In the genomic region with DNA sequence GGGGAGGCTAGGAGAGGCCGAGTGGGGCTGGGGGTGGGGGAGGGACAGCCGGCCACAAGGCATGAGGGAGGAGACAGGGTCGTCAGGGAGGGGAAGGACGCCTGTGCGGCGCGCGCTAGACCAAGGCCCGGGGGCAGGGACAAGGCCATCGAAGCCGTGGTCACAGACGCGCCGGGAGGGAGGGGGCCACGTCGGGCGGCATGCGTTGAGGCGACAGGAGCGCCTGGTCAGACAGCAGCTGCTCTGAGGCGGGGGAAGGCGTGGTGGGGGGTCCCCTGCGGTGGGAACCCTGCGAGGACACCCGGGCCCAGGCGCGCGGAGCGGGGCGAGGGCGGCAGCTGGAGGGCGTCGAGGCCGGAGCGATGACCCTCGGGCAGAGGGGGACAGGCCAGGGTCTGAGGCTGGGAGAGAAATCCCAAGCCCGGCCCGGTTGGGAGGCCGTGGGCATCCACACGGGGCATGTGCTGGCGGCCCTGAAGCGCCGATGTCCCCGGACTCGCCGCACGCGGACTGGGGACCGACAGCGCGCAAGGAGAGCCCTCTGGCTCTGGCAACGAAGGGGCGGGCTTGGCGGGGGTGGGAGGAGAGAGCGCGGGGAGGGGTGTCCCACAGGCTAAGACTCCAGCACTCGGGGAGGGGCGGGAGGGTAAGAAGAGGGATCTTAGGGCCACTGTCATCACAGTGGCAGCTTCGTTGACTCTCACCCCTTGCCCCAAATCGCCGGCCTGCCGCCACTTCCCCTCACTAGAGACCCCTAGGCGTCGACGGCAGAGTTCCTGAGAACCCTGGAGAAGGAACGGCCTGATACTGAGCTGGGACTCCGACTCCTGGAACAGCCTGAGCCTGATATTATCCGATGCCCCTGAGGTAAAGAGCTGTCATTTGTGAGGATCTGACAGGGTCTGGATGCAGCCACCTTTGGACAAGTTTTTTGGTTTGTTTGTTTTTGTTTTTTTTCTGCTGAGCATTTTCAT, we compare ENCODE assay signal across 13 cellular contexts. TPM values are rescaled to one million over a fixed set of nuclear protein-coding genes. Genes with fewer than 3 reads are reported as not detected.
A peak's percentile ranks its signal among the peaks of the same experiment; 100 is the strongest.
DNase-seq lines count a peak whose midpoint lies in the region; ATAC-seq and TF ChIP-seq lines count a peak whose summit lies in the region.
"Had no signal": no experiment of that assay in that cellular context is flagged by ENCODE, and none has a peak within 500 bp of the region (broad histone marks: within the 10 kb centered on the region; RNA-seq: fewer than 3 reads in every experiment).

No MANE protein-coding gene starts in this region.

- TF ChIP-seq POLR2A in uterus (IDR thresholded peaks at IDR 0.05): no peak

- H3K27me3 Mint-ChIP-seq in activated naive CD8-positive, alpha-beta T cell: peaks cover 13% of the 10 kb centered on the region
- peaks cover 37% of the 10 kb centered on the region for H3K27me3 Mint-ChIP-seq in activated naive CD8-positive, alpha-beta T cell treated with anti-CD3 and anti-CD28 coated beads for 36 hours
- peaks cover 35% of the 10 kb centered on the region for H3K27me3 Mint-ChIP-seq in activated T-helper 1 cell treated with anti-CD3 and anti-CD28 coated beads, Interleukin-12 subunit alpha, Interleukin-12 subunit beta, Interleukin-2, Interleukin-4 antibody, amounts not matched to agents 30 ng/mL and 10 ng/mL and 1 ng/mL, durations not matched to agents 14 hours and 24 hours and 36 hours (ENCODE audit: insufficient read depth)

- intact Hi-C loops in activated T-helper 1 cell treated with anti-CD3 and anti-CD28 coated beads, Interleukin-12 subunit alpha, Interleukin-12 subunit beta, Interleukin-2, Interleukin-4 antibody, amounts not matched to agents 30 ng/mL and 10 ng/mL and 1 ng/mL, durations not matched to agents 14 hours and 24 hours and 36 hours (cut with micrococcal nuclease): no loop called here
- intact Hi-C loops in uterus (cut with DNase I; ENCODE audit: low total_unique reads): no loop called here

- H3K27ac Mint-ChIP-seq in activated naive CD8-positive, alpha-beta T cell: no peak overlapping the region
- H3K27ac Mint-ChIP-seq in activated naive CD8-positive, alpha-beta T cell treated with anti-CD3 and anti-CD28 coated beads for 36 hours: no peak overlapping the region
- no peak overlapping the region for H3K27ac Mint-ChIP-seq in activated T-helper 1 cell treated with anti-CD3 and anti-CD28 coated beads, Interleukin-12 subunit alpha, Interleukin-12 subunit beta, Interleukin-2, Interleukin-4 antibody, amounts not matched to agents 30 ng/mL and 10 ng/mL and 1 ng/mL, durations not matched to agents 14 hours and 24 hours and 36 hours

- no peak for TF ChIP-seq CTCF in uterus (IDR thresholded peaks at IDR 0.05)

- peaks cover 2% of the 10 kb centered on the region for H3K36me3 Mint-ChIP-seq in activated naive CD8-positive, alpha-beta T cell
- no peaks in the 10 kb centered on the region for H3K36me3 Mint-ChIP-seq in activated naive CD8-positive, alpha-beta T cell treated with anti-CD3 and anti-CD28 coated beads for 36 hours
- no peaks in the 10 kb centered on the region for H3K36me3 Mint-ChIP-seq in activated T-helper 1 cell treated with anti-CD3 and anti-CD28 coated beads, Interleukin-12 subunit alpha, Interleukin-12 subunit beta, Interleukin-2, Interleukin-4 antibody, amounts not matched to agents 30 ng/mL and 10 ng/mL and 1 ng/mL, durations not matched to agents 14 hours and 24 hours and 36 hours (ENCODE audit: low read depth)
- H3K36me3 Mint-ChIP-seq: CD14-positive monocyte had no signal

- no peaks in the 10 kb centered on the region for H3K9me3 ChIP-seq in uterus
- H3K9me3 ChIP-seq: gastroesophageal sphincter had no signal

- no peaks in the 10 kb centered on the region for H3K36me3 ChIP-seq in uterus
- H3K36me3 ChIP-seq: gastroesophageal sphincter had no signal

- no peak for DNase-seq in activated naive CD8-positive, alpha-beta T cell treated with anti-CD3 and anti-CD28 coated beads for 36 hours
- DNase-seq in activated T-helper 1 cell treated with anti-CD3 and anti-CD28 coated beads, Interleukin-12 subunit alpha, Interleukin-12 subunit beta, Interleukin-2, Interleukin-4 antibody, amounts not matched to agents 30 ng/mL and 10 ng/mL and 1 ng/mL, durations not matched to agents 14 hours and 24 hours and 36 hours (ENCODE audit: low spot score): no peak
- DNase-seq in left lobe of liver (ENCODE audit: low spot score) (peak; percentile 39), uterus (no peak)
- DNase-seq in central memory CD4-positive, alpha-beta T cell: no peak
- no peak for DNase-seq in stimulated activated CD4-positive, alpha-beta T cell treated with anti-CD3 and anti-CD28 coated beads, Interleukin-12 subunit alpha, Interleukin-12 subunit beta, amount 100 ng/mL, for 4 hours
- DNase-seq: NCI-H748 treated with DMSO at 0.1 percent for 48 hours had no signal

- H3K27ac ChIP-seq in uterus: peak overlapping the region; percentile 75 to 98
- H3K27ac ChIP-seq: gastroesophageal sphincter had no signal

- peak overlapping the region; percentile 53 for H3K4me3 Mint-ChIP-seq in activated naive CD8-positive, alpha-beta T cell
- no peak overlapping the region for H3K4me3 Mint-ChIP-seq in activated naive CD8-positive, alpha-beta T cell treated with anti-CD3 and anti-CD28 coated beads for 36 hours
- peak overlapping the region; percentile 61 for H3K4me3 Mint-ChIP-seq in activated T-helper 1 cell treated with anti-CD3 and anti-CD28 coated beads, Interleukin-12 subunit alpha, Interleukin-12 subunit beta, Interleukin-2, Interleukin-4 antibody, amounts not matched to agents 30 ng/mL and 10 ng/mL and 1 ng/mL, durations not matched to agents 14 hours and 24 hours and 36 hours

- H3K4me1 Mint-ChIP-seq in activated naive CD8-positive, alpha-beta T cell (ENCODE audit: low read depth): peaks cover 18% of the 10 kb centered on the region
- H3K4me1 Mint-ChIP-seq in activated naive CD8-positive, alpha-beta T cell treated with anti-CD3 and anti-CD28 coated beads for 36 hours: peaks cover 17% of the 10 kb centered on the region
- peaks cover 31% of the 10 kb centered on the region for H3K4me1 Mint-ChIP-seq in activated T-helper 1 cell treated with anti-CD3 and anti-CD28 coated beads, Interleukin-12 subunit alpha, Interleukin-12 subunit beta, Interleukin-2, Interleukin-4 antibody, amounts not matched to agents 30 ng/mL and 10 ng/mL and 1 ng/mL, durations not matched to agents 14 hours and 24 hours and 36 hours (ENCODE audit: low read depth)

- peak overlapping the region; percentile 12 to 27 for H3K4me3 ChIP-seq in uterus
- H3K4me3 ChIP-seq: gastroesophageal sphincter had no signal

- H3K4me1 ChIP-seq in uterus: no peaks in the 10 kb centered on the region

- ATAC-seq in left lobe of liver (no peak), GM19328 (IDR thresholded peaks at IDR 0.05; ENCODE audit: unreplicated experiment) (no peak)
- ATAC-seq: gastroesophageal sphincter had no signal

- no peaks in the 10 kb centered on the region for H3K27me3 ChIP-seq in uterus

- no peaks in the 10 kb centered on the region for H3K9me3 Mint-ChIP-seq in activated naive CD8-positive, alpha-beta T cell (ENCODE audit: low read depth)
- no peaks in the 10 kb centered on the region for H3K9me3 Mint-ChIP-seq in activated naive CD8-positive, alpha-beta T cell treated with anti-CD3 and anti-CD28 coated beads for 36 hours
- no peaks in the 10 kb centered on the region for H3K9me3 Mint-ChIP-seq in activated T-helper 1 cell treated with anti-CD3 and anti-CD28 coated beads, Interleukin-12 subunit alpha, Interleukin-12 subunit beta, Interleukin-2, Interleukin-4 antibody, amounts not matched to agents 30 ng/mL and 10 ng/mL and 1 ng/mL, durations not matched to agents 14 hours and 24 hours and 36 hours
- H3K9me3 Mint-ChIP-seq: HFFc6 had no signal

RNA-seq across cellular contexts. Expression of gene TMEM239, which starts 5.0 kb away (rescaled TPM):
- not detected for total RNA-seq in activated naive CD8-positive, alpha-beta T cell treated with anti-CD3 and anti-CD28 coated beads for 36 hours
- not detected in 2 replicates for total RNA-seq in activated T-helper 1 cell treated with anti-CD3 and anti-CD28 coated beads, Interleukin-12 subunit alpha, Interleukin-12 subunit beta, Interleukin-2, Interleukin-4 antibody, amounts not matched to agents 30 ng/mL and 10 ng/mL and 1 ng/mL, durations not matched to agents 14 hours and 24 hours and 36 hours
- total RNA-seq in left lobe of liver (not detected), uterus (not detected)
- total RNA-seq: dermis microvascular lymphatic vessel endothelial cell, HFFc6 had no signal

RNA-seq across cellular contexts. Expression of gene C20orf141, which starts 6.4 kb away (rescaled TPM):
- not detected for total RNA-seq in activated naive CD8-positive, alpha-beta T cell treated with anti-CD3 and anti-CD28 coated beads for 36 hours
- total RNA-seq in activated T-helper 1 cell treated with anti-CD3 and anti-CD28 coated beads, Interleukin-12 subunit alpha, Interleukin-12 subunit beta, Interleukin-2, Interleukin-4 antibody, amounts not matched to agents 30 ng/mL and 10 ng/mL and 1 ng/mL, durations not matched to agents 14 hours and 24 hours and 36 hours: not detected in 2 replicates
- total RNA-seq in left lobe of liver: not detected
- not detected for total RNA-seq in uterus
- total RNA-seq: dermis microvascular lymphatic vessel endothelial cell, gastroesophageal sphincter, HFFc6 had no signal

RNA-seq across cellular contexts. Expression of gene PCED1A, which starts 19.3 kb away (rescaled TPM):
- 10 to 100 TPM; 24.2 to 26.3 TPM for total RNA-seq in activated naive CD8-positive, alpha-beta T cell treated with anti-CD3 and anti-CD28 coated beads for 36 hours
- 24.0 and 27.9 TPM in 2 replicates for total RNA-seq in activated T-helper 1 cell treated with anti-CD3 and anti-CD28 coated beads, Interleukin-12 subunit alpha, Interleukin-12 subunit beta, Interleukin-2, Interleukin-4 antibody, amounts not matched to agents 30 ng/mL and 10 ng/mL and 1 ng/mL, durations not matched to agents 14 hours and 24 hours and 36 hours
- 21.4 TPM for total RNA-seq in left lobe of liver
- 10 to 100 TPM; 13.5 to 43.6 (median 31.3) TPM for total RNA-seq in uterus

RNA-seq across cellular contexts. Expression of gene VPS16, which starts 19.4 kb away (rescaled TPM):
- 10 to 100 TPM; 33.5 to 34.1 TPM for total RNA-seq in activated naive CD8-positive, alpha-beta T cell treated with anti-CD3 and anti-CD28 coated beads for 36 hours
- total RNA-seq in activated T-helper 1 cell treated with anti-CD3 and anti-CD28 coated beads, Interleukin-12 subunit alpha, Interleukin-12 subunit beta, Interleukin-2, Interleukin-4 antibody, amounts not matched to agents 30 ng/mL and 10 ng/mL and 1 ng/mL, durations not matched to agents 14 hours and 24 hours and 36 hours: 46.0 and 48.9 TPM in 2 replicates
- total RNA-seq in left lobe of liver (19.3 TPM), uterus (10 to 100 TPM in 3 of 4 donors, 1 to 10 TPM in 1; 5.9 to 48.6 (median 37.9) TPM)

RNA-seq across cellular contexts. Expression of gene CPXM1, which starts 20.8 kb away (rescaled TPM):
- 1 to 10 TPM; 4.2 to 4.3 TPM for total RNA-seq in activated naive CD8-positive, alpha-beta T cell treated with anti-CD3 and anti-CD28 coated beads for 36 hours
- 0.31 and 0.76 TPM in 2 replicates for total RNA-seq in activated T-helper 1 cell treated with anti-CD3 and anti-CD28 coated beads, Interleukin-12 subunit alpha, Interleukin-12 subunit beta, Interleukin-2, Interleukin-4 antibody, amounts not matched to agents 30 ng/mL and 10 ng/mL and 1 ng/mL, durations not matched to agents 14 hours and 24 hours and 36 hours
- total RNA-seq in left lobe of liver (not detected), uterus (100 to 1,000 TPM in 1 of 4 donors, 10 to 100 TPM in 3; 15.3 to 154 (median 19.1) TPM)
